ENCODE assay signal across 26 cellular contexts in genomic region chr14:51203881-51204280, GRCh38.
"Had no signal": no experiment of that assay in that cellular context is flagged by ENCODE, and none has a peak within 500 bp of the region (broad histone marks: within the 10 kb centered on the region; RNA-seq: fewer than 3 reads in every experiment).

No MANE protein-coding gene starts in this region.

- DNase-seq: activated CD4-positive, alpha-beta T cell treated with anti-CD3 and anti-CD28 coated beads for 36 hours; activated CD4-positive, alpha-beta T cell treated with anti-CD3 and anti-CD28 coated beads, Interleukin-2, amount 50 U/mL, for 4 hours; activated CD8-positive, alpha-beta memory T cell treated with anti-CD3 and anti-CD28 coated beads, Interleukin-2, amount 50 U/mL, for 48 hours; activated naive CD4-positive, alpha-beta T cell treated with Interleukin-2 at 50 U/mL for 16 hours; activated naive CD8-positive, alpha-beta T cell treated with anti-CD3 and anti-CD28 coated beads, Interleukin-2, amount 10 ng/mL, durations not matched to agents 7 days and 5 days; activated T-cell treated with anti-CD3 and anti-CD28 coated beads, Interleukin-2, amount 50 U/mL, for 4 hours; amniotic stem cell; effector memory CD4-positive, alpha-beta T cell; foreskin melanocyte; hypothalamus; left ventricle myocardium superior; mammary epithelial cell; small intestine; stimulated activated CD4-positive, alpha-beta T cell treated with anti-CD3 and anti-CD28 coated beads, Interleukin-15, amount 100 ng/mL, for 24 hours; stimulated activated naive CD4-positive, alpha-beta T cell; T-helper 9 cell had no signal

- H3K36me3 Mint-ChIP-seq: activated naive CD8-positive, alpha-beta T cell treated with anti-CD3 and anti-CD28 coated beads, Interleukin-2, amount 10 ng/mL, durations not matched to agents 7 days and 5 days; mesothelial cell of epicardium; neural progenitor cell; type B pancreatic cell; WTC11 had no signal

- H3K27ac Mint-ChIP-seq: activated CD4-positive, alpha-beta T cell treated with anti-CD3 and anti-CD28 coated beads for 36 hours; activated naive CD8-positive, alpha-beta T cell treated with anti-CD3 and anti-CD28 coated beads, Interleukin-2, amount 10 ng/mL, durations not matched to agents 7 days and 5 days; mesothelial cell of epicardium; naive thymus-derived CD8-positive, alpha-beta T cell; neural progenitor cell; type B pancreatic cell; WTC11 had no signal

- H3K4me3 Mint-ChIP-seq: activated CD4-positive, alpha-beta T cell treated with anti-CD3 and anti-CD28 coated beads for 36 hours; activated naive CD8-positive, alpha-beta T cell treated with anti-CD3 and anti-CD28 coated beads, Interleukin-2, amount 10 ng/mL, durations not matched to agents 7 days and 5 days; activated T-cell treated with anti-CD3 and anti-CD28 coated beads, Interleukin-2, amount 50 U/mL, for 4 hours; central memory CD8-positive, alpha-beta T cell; mesothelial cell of epicardium; naive thymus-derived CD8-positive, alpha-beta T cell; neural progenitor cell; type B pancreatic cell; WTC11 had no signal

- H3K4me3 ChIP-seq: breast epithelium, neural progenitor cell, thoracic aorta had no signal

- ATAC-seq: activated CD4-positive, alpha-beta T cell treated with anti-CD3 and anti-CD28 coated beads for 36 hours; esophagus mucosa; left ventricle myocardium superior; naive thymus-derived CD8-positive, alpha-beta T cell; sciatic nerve; WTC11 had no signal

- H3K9me3 Mint-ChIP-seq: activated naive CD8-positive, alpha-beta T cell treated with anti-CD3 and anti-CD28 coated beads, Interleukin-2, amount 10 ng/mL, durations not matched to agents 7 days and 5 days; central memory CD8-positive, alpha-beta T cell; mesothelial cell of epicardium; neural progenitor cell; type B pancreatic cell; WTC11 had no signal

- H3K4me1 Mint-ChIP-seq: activated CD4-positive, alpha-beta T cell treated with anti-CD3 and anti-CD28 coated beads for 36 hours; activated naive CD8-positive, alpha-beta T cell treated with anti-CD3 and anti-CD28 coated beads, Interleukin-2, amount 10 ng/mL, durations not matched to agents 7 days and 5 days; central memory CD8-positive, alpha-beta T cell had no signal
